In genomic region chr2:54092940-54093339, GRCh38 we compare ENCODE assay signal across 11 cellular contexts.
A peak's percentile ranks its signal among the peaks of the same experiment; 100 is the strongest.
DNase-seq lines count a peak whose midpoint lies in the region; ATAC-seq lines count a peak whose summit lies in the region.
"Had no signal": no experiment of that assay in that cellular context is flagged by ENCODE, and none has a peak within 500 bp of the region (broad histone marks: within the 10 kb centered on the region; RNA-seq: fewer than 3 reads in every experiment).

No MANE protein-coding gene starts in this region.

- peak overlapping the region; percentile 17 for H3K4me3 ChIP-seq in effector memory CD4-positive, alpha-beta T cell (ENCODE audit: insufficient read depth, low read depth, low read length, poor library complexity, severe bottlenecking)

- H3K9me3 ChIP-seq in effector memory CD4-positive, alpha-beta T cell (ENCODE audit: control insufficient read depth, low read length), result no peaks in the 10 kb centered on the region

- DNase-seq in effector memory CD4-positive, alpha-beta T cell, result no peak
- DNase-seq in hepatic stellate cell (ENCODE audit: low spot score) (no peak), NCI-H446 (lab: John Stamatoyannopoulos, UW) (no peak), NCI-H1048 (lab: John Stamatoyannopoulos, UW) (no peak), KG1 (lab: John Stamatoyannopoulos, UW) (no peak)
- DNase-seq: effector CD8-positive, alpha-beta T cell; GF-D8; kidney glomerular epithelial cell had no signal

- peak; percentile 57 for ATAC-seq in GM18519 (IDR thresholded peaks at IDR 0.05; ENCODE audit: low FRiP score, unreplicated experiment)
- ATAC-seq in GM21390 (IDR thresholded peaks at IDR 0.05; ENCODE audit: unreplicated experiment), result peak; percentile 79
- ATAC-seq in HG03354 (IDR thresholded peaks at IDR 0.05; ENCODE audit: poor library complexity, severe bottlenecking, unreplicated experiment), result peak; percentile 70

- H3K36me3 ChIP-seq in effector memory CD4-positive, alpha-beta T cell (ENCODE audit: control insufficient read depth, insufficient read depth, low read length), result no peaks in the 10 kb centered on the region

- H3K27ac ChIP-seq in effector memory CD4-positive, alpha-beta T cell (ENCODE audit: insufficient read depth, low read length, poor library complexity, severe bottlenecking), result peak overlapping the region; percentile 25

- H3K4me1 ChIP-seq in effector memory CD4-positive, alpha-beta T cell (ENCODE audit: control insufficient read depth, insufficient read depth, low read length, poor library complexity, severe bottlenecking), result peaks cover 13% of the 10 kb centered on the region

- H3K27me3 ChIP-seq in effector memory CD4-positive, alpha-beta T cell (replicated peaks; ENCODE audit: control insufficient read depth, insufficient read depth, low read length, poor library complexity, severe bottlenecking), result no peaks in the 10 kb centered on the region
